1 cellular context compared by ENCODE assay signal in genomic region chrX:149996515-149996914, GRCh38.
TF ChIP-seq lines count a peak whose summit lies in the region.

No MANE protein-coding gene starts in this region.

TF ChIP-seq in HepG2, 621 proteins besides CTCF, POLR2A, EP300 and RAD21:
- TF ChIP-seq STAT5B (CRISPR knock-in tag; IDR thresholded peaks at IDR 0.05) (no peak), ZNF773 (CRISPR knock-in tag; IDR thresholded peaks at IDR 0.05; ENCODE audit: borderline replicate concordance) (no peak), ATF2 (CRISPR knock-in tag; IDR thresholded peaks at IDR 0.05) (no peak), ZFP91 (CRISPR knock-in tag; IDR thresholded peaks at IDR 0.05; ENCODE audit: borderline replicate concordance) (no peak), CENPX (CRISPR knock-in tag; IDR thresholded peaks at IDR 0.05) (no peak), ZFP1 (CRISPR knock-in tag; IDR thresholded peaks at IDR 0.05) (no peak), ZNF17 (CRISPR knock-in tag; IDR thresholded peaks at IDR 0.05) (no peak), TFDP2 (CRISPR knock-in tag; IDR thresholded peaks at IDR 0.05) (no peak), EED (CRISPR knock-in tag; IDR thresholded peaks at IDR 0.05) (no peak), ZNF33A (CRISPR knock-in tag; IDR thresholded peaks at IDR 0.05; ENCODE audit: borderline replicate concordance) (no peak), FOXA3 (CRISPR knock-in tag; IDR thresholded peaks at IDR 0.05) (peak; percentile 59), NR3C1 (CRISPR knock-in tag; IDR thresholded peaks at IDR 0.05) (no peak), ZNF589 (CRISPR knock-in tag; conservative IDR thresholded peaks at IDR 0.05) (no peak), FOXO4 (CRISPR knock-in tag; conservative IDR thresholded peaks at IDR 0.05) (no peak), BCL6 (CRISPR knock-in tag; IDR thresholded peaks at IDR 0.05) (peak; percentile 97), KAT2B (IDR thresholded peaks at IDR 0.05; ENCODE audit: borderline replicate concordance, low read depth, low read length) (peak; percentile 82), ARNT2 (CRISPR knock-in tag; IDR thresholded peaks at IDR 0.05; ENCODE audit: low read depth) (no peak), HDAC1 (CRISPR knock-in tag; IDR thresholded peaks at IDR 0.05) (peak; percentile 31; the same call in 1 of the 2 replicates), FOXA1 (IDR thresholded peaks at IDR 0.05) (no peak), FOXA1 (CRISPR knock-in tag; IDR thresholded peaks at IDR 0.05) (0 out of 2 replicates have a peak, but pooled peaks have one; percentile 24), ZNF557 (CRISPR knock-in tag; IDR thresholded peaks at IDR 0.05) (no peak), ZBTB43 (CRISPR knock-in tag; conservative IDR thresholded peaks at IDR 0.05) (no peak), GATAD2A (CRISPR knock-in tag; IDR thresholded peaks at IDR 0.05) (0 out of 2 replicates have a peak, but pooled peaks have one; percentile 28), RXRB (CRISPR knock-in tag; IDR thresholded peaks at IDR 0.05; ENCODE audit: borderline replicate concordance) (0 out of 2 replicates have a peak, but pooled peaks have one; percentile 9), POGK (CRISPR knock-in tag; conservative IDR thresholded peaks at IDR 0.05) (no peak), ONECUT2 (CRISPR knock-in tag; IDR thresholded peaks at IDR 0.05) (peak; percentile 66), RARA (CRISPR knock-in tag; IDR thresholded peaks at IDR 0.05) (peak; percentile 64)
